ENCODE assay signal across 8 cellular contexts in the genomic region with DNA sequence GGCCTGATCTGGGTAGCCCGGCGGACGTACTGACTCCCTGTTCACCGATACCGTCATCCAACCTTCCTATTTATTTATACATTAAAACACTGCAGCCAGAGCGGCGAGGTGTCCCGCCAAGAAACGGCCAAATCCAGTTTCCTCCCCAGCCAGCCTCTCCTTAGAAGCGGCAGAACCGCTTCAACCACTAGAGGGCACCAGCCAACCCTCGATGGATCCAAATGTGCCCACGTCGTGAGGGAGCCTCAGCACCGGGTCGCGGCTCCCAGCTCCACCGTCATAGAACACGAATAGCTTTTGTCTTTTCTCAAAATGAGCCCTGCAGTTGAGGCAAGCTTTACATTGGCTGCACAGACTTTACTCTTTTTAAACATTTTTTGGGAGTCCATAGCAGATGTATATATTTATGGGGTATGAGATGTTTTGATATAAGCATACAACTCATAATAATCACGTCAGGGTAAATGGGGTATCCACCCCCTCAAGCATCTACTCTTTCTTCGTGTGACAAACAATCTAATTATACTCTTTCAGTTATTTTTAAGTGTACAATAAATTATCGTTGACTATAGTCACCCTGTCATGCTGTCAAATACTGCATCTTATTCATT. TPM values are rescaled to one million over a fixed set of nuclear protein-coding genes. Genes with fewer than 3 reads are reported as not detected.
DNase-seq lines count a peak whose midpoint lies in the region; ATAC-seq lines count a peak whose summit lies in the region.

No MANE protein-coding gene starts in this region.

- ATAC-seq in GM18873 (IDR thresholded peaks at IDR 0.05; ENCODE audit: low FRiP score, unreplicated experiment) (peak; percentile 79), HG03159 (IDR thresholded peaks at IDR 0.05; ENCODE audit: unreplicated experiment) (peak; percentile 93)
- peak; percentile 89 to 92 for ATAC-seq in activated CD4-positive, CD25-positive, alpha-beta regulatory T cell treated with anti-CD3 and anti-CD28 coated beads, Interleukin-2, amount 50 U/mL, for 24 hours

- DNase-seq in AG08396 (ENCODE audit: low spot score): peak; percentile 85
- DNase-seq in NCI-H345 (lab: John Stamatoyannopoulos, UW): peak; percentile 79
- DNase-seq in cerebellum (ENCODE audit: low spot score): peak; percentile 70
- peak; percentile 80 for DNase-seq in stimulated activated CD4-positive, alpha-beta T cell treated with anti-CD3 and anti-CD28 coated beads, Interleukin-1b, Interleukin-23, amount 100 ng/mL, for 48 hours

- no peaks in the 10 kb centered on the region for H3K27me3 ChIP-seq in layer of hippocampus (ENCODE audit: control insufficient read depth, insufficient read depth, low read length)

- peak overlapping the region; percentile 35 for H3K27ac ChIP-seq in layer of hippocampus (ENCODE audit: low read depth, low read length)

RNA-seq across cellular contexts. Expression of a gene that starts 13.0 kb away (rescaled TPM):
- not detected for total RNA-seq in cerebellum

Comparison
In these comparisons a context has a peak if more than half of its experiments do, and no peak if none do; other contexts are left out.
1. Peak in every context shown above with its lines: DNase-seq, ATAC-seq and H3K27ac ChIP-seq.